In the genomic region with DNA sequence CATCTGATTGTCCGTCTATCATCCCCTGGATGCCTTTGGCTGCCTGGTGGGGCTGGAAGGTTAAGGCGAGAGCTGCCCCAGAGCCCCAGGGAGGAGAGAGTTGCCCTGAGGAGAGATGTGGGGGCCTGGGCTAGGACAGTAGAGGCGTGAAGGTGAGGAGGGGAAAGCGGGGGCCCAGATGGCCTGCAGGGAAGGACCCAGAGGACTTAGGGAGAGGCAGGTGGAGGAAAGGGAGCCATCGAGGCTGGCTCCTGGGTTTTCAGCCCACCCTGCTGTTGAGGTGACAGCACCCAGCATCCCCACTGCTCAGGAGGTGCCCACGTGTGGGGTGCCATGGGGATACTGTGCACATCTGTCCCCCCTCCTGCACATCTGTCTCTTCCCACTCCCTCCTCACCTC, we compare ENCODE assay signal across 8 cellular contexts.
"Had no signal": no experiment of that assay in that cellular context is flagged by ENCODE, and none has a peak within 500 bp of the region (broad histone marks: within the 10 kb centered on the region; RNA-seq: fewer than 3 reads in every experiment).

No MANE protein-coding gene starts in this region.

- DNase-seq: H9, HCEC 1CT, IMR-90, KG1 had no signal

- H3K4me3 ChIP-seq: GM23338, K562 had no signal

- FAIRE-seq: H1, H54, K562 had no signal

- ATAC-seq: GM23338, K562 had no signal

- H3K4me2 ChIP-seq: GM23338 had no signal

- H3K9me3 Mint-ChIP-seq: H9 had no signal

- H3K4me3 Mint-ChIP-seq: GM23338, H9 had no signal

- H3K27ac Mint-ChIP-seq: GM23338 had no signal

- H2AFZ ChIP-seq: GM23338 had no signal
